In genomic region chr1:93734999-93735398, GRCh38 we compare ENCODE assay signal across 3 cellular contexts.
TF ChIP-seq lines count a peak whose summit lies in the region.

No MANE protein-coding gene starts in this region.

TF ChIP-seq in SK-N-SH, 30 proteins besides CTCF, POLR2A, EP300 and RAD21:
- TF ChIP-seq RFX5 (IDR thresholded peaks at IDR 0.05; ENCODE audit: low read length): no peak
- no peak for TF ChIP-seq TEAD4 (IDR thresholded peaks at IDR 0.05; ENCODE audit: borderline replicate concordance, insufficient read depth)
- TF ChIP-seq SMC3 (IDR thresholded peaks at IDR 0.05; ENCODE audit: low read depth, low read length): no peak

TF ChIP-seq in SK-N-SH treated with all-trans-retinoic acid at 6 μM for 48 hours, 23 proteins besides CTCF, POLR2A, EP300 and RAD21:
- TF ChIP-seq ESRRG (CRISPR knock-in tag; IDR thresholded peaks at IDR 0.05) (no peak), ZC3H10 (CRISPR knock-in tag; IDR thresholded peaks at IDR 0.05) (no peak), ARNTL (CRISPR knock-in tag; IDR thresholded peaks at IDR 0.05; ENCODE audit: borderline replicate concordance, low read depth) (no peak), CSRNP3 (CRISPR knock-in tag; IDR thresholded peaks at IDR 0.05) (no peak), ZNF565 (CRISPR knock-in tag; conservative IDR thresholded peaks at IDR 0.05; ENCODE audit: low read depth) (no peak), BACH2 (CRISPR knock-in tag; IDR thresholded peaks at IDR 0.05; ENCODE audit: borderline replicate concordance) (no peak), PPARA (CRISPR knock-in tag; IDR thresholded peaks at IDR 0.05; ENCODE audit: borderline replicate concordance) (no peak), SNAI2 (CRISPR knock-in tag; IDR thresholded peaks at IDR 0.05) (no peak)

TF ChIP-seq in H1, 55 proteins besides CTCF, POLR2A, EP300 and RAD21:
- TF ChIP-seq ATF3 (IDR thresholded peaks at IDR 0.05; ENCODE audit: insufficient read depth, low read depth, low read length) (no peak), RXRA (IDR thresholded peaks at IDR 0.05; ENCODE audit: insufficient read depth, low read depth, low read length) (no peak), SIX5 (IDR thresholded peaks at IDR 0.05; ENCODE audit: low read depth, low read length) (no peak), HDAC2 (IDR thresholded peaks at IDR 0.05; ENCODE audit: borderline replicate concordance in 1 of 2, low read depth in 2 of 2, low read length in 2 of 2) (no peak), BCL11A (IDR thresholded peaks at IDR 0.05; ENCODE audit: low read depth in 2 of 2, low read length in 2 of 2) (no peak), ZNF274 (IDR thresholded peaks at IDR 0.05; ENCODE audit: borderline replicate concordance, extremely low read depth, low read length) (no peak)
